ENCODE assay signal across 8 cellular contexts in the genomic region with DNA sequence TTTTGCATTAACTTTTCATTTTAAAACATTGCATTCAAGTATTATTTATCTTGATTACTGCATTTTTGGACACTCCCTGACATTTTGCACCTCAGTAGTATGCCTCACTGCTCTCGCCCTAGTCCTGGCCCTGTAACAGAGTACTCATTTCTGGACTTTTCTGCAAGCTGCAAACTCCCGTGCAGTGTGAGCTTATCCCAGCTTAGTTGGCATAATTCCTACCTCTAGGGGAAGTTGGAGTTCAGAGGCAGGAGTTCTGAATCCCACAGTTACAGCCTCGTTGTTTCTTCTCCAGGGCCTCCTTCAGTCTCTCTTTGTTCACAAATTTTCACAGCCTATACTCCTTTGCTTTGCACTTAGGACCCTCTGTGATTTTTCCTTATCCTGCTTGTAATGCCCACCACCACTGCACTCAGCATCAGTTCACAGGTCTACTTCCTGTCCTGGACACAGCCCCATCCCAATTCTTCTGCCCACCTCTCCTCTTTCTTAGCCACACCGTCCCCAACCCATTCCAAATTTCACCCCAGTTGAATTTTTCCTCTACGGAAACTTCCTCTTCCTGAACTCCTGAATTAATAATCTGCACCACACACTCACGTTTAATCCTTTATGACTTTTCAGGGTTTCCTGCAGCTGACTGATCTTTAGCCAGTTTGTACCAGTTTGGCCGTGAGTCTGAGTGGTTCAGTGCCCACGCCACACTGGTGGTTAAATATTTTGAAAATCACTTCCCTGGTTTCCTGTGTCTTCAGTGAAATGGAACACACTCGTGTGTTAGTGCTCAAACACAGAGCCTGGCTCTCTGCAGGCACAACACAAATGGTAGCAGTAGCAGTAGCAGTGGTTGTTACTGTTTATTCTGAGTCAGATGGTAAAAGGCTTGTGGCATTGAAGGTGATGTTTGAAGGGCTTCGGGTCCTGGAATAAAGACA. TPM values are rescaled to one million over a fixed set of nuclear protein-coding genes. Genes with fewer than 3 reads are reported as not detected.
A peak's percentile ranks its signal among the peaks of the same experiment; 100 is the strongest.
DNase-seq lines count a peak whose midpoint lies in the region; ATAC-seq and TF ChIP-seq lines count a peak whose summit lies in the region.

No MANE protein-coding gene starts in this region.

- peaks cover 0 to 29% (median 6%) of the 10 kb centered on the region in 4 donors for H3K4me1 ChIP-seq in Peyer's patch

- peak; percentile 80 for ATAC-seq in sciatic nerve
- ATAC-seq in HG02981 (IDR thresholded peaks at IDR 0.05; ENCODE audit: unreplicated experiment) = no peak

- TF ChIP-seq POLR2A in Peyer's patch (IDR thresholded peaks at IDR 0.05) = no peak

- no peaks in the 10 kb centered on the region for H3K27me3 ChIP-seq in Peyer's patch

- TF ChIP-seq CTCF in GM12872 (IDR thresholded peaks at IDR 0.05; ENCODE audit: insufficient read depth, low read depth, low read length) (0 out of 3 replicates have a peak, but pooled peaks have one; percentile 5), Peyer's patch (IDR thresholded peaks at IDR 0.05) (peak in 2 of 6 experiments; percentile 25 to 26), fibroblast of pulmonary artery (IDR thresholded peaks at IDR 0.05; ENCODE audit: low read length, missing control alignments) (peak; percentile 47)

- no peak overlapping the region for H3K4me3 ChIP-seq in Peyer's patch
- H3K4me3 ChIP-seq in fibroblast of pulmonary artery (replicated peaks; ENCODE audit: low read depth, low read length) = no peak overlapping the region

- peak overlapping the region; percentile 6 to 79 (median 12) for H3K27ac ChIP-seq in Peyer's patch

- H3K36me3 ChIP-seq in Peyer's patch = no peaks in the 10 kb centered on the region

- no peaks in the 10 kb centered on the region for H3K9me3 ChIP-seq in Peyer's patch

- intact Hi-C loops in sciatic nerve (cut with DNase I) = no loop called here

- DNase-seq in Peyer's patch (peak in 1 of 3 donors; percentile 46), fibroblast of pulmonary artery (ENCODE audit: low read depth) (peak; percentile 51), sciatic nerve (ENCODE audit: low spot score) (no peak), NCI-H2029 (lab: John Stamatoyannopoulos, UW) (no peak), NCI-H748 treated with DMSO at 0.1 percent for 48 hours (lab: John Stamatoyannopoulos, UW) (no peak)
- no peak for DNase-seq in activated naive CD4-positive, alpha-beta T cell treated with Interleukin-2 at 50 U/mL for 16 hours

RNA-seq across cellular contexts. Expression of a gene that starts 6.3 kb away (rescaled TPM):
- total RNA-seq in Peyer's patch (100 to 1,000 TPM in 3 of 4 donors, 10 to 100 TPM in 1; 99.9 to 198 (median 161) TPM), sciatic nerve (81.6 TPM)
